39 cellular contexts compared by ENCODE assay signal in the genomic region with DNA sequence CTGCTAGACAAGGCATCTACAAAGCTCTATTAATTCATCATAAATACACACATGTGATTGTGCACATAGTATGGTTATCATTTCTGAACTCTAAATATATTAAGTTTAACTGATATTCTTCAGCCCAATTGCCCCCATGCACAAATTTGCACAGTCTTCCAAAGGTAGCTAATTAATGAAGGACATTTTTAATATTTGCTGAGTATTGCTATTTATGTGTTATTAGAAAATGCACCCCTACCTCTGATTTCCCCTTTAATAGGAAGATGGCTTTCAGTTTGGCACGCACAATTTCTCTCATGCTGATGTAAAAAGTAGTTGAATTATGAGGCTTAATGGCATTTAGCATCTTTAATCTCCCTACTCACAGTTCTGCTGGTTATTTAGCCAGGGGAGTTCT.
"Had no signal": no experiment of that assay in that cellular context is flagged by ENCODE, and none has a peak within 500 bp of the region (broad histone marks: within the 10 kb centered on the region; RNA-seq: fewer than 3 reads in every experiment).

No MANE protein-coding gene starts in this region.

- H3K4me3 Mint-ChIP-seq: activated naive CD4-positive, alpha-beta T cell treated with anti-CD3 and anti-CD28 coated beads for 36 hours; activated naive CD4-positive, alpha-beta T cell treated with anti-CD3 and anti-CD28 coated beads, Interleukin-2, amount 10 ng/mL, durations not matched to agents 7 days and 5 days; activated naive CD4-positive, alpha-beta T cell treated with anti-CD3 and anti-CD28 coated beads, Interleukin-2, amount 50 U/mL, for 24 hours; activated naive CD8-positive, alpha-beta T cell; activated naive CD8-positive, alpha-beta T cell treated with anti-CD3 and anti-CD28 coated beads for 36 hours; activated naive CD8-positive, alpha-beta T cell treated with anti-CD3 and anti-CD28 coated beads, Interleukin-2, amount 10 ng/mL, durations not matched to agents 7 days and 5 days; activated naive CD8-positive, alpha-beta T cell treated with anti-CD3 and anti-CD28 coated beads, Interleukin-2, amount 50 U/mL, for 24 hours; activated T-cell treated with anti-CD3 and anti-CD28 coated beads, Interleukin-2, amount 50 U/mL, for 24 hours; activated T-cell treated with anti-CD3 and anti-CD28 coated beads, Interleukin-2, amount 50 U/mL, for 4 hours; activated T-cell treated with anti-CD3 and anti-CD28 coated beads, Interleukin-2, amount 50 U/mL, for 72 hours; activated T-helper 17 cell treated with anti-CD3 and anti-CD28 coated beads, Interleukin-2, amount 50 U/mL, for 72 hours; brain; central memory CD8-positive, alpha-beta T cell had no signal

- H3K27ac Mint-ChIP-seq: activated naive CD4-positive, alpha-beta T cell treated with anti-CD3 and anti-CD28 coated beads for 36 hours; activated naive CD4-positive, alpha-beta T cell treated with anti-CD3 and anti-CD28 coated beads, Interleukin-2, amount 10 ng/mL, durations not matched to agents 7 days and 5 days; activated naive CD4-positive, alpha-beta T cell treated with anti-CD3 and anti-CD28 coated beads, Interleukin-2, amount 50 U/mL, for 24 hours; activated naive CD4-positive, alpha-beta T cell treated with anti-CD3 and anti-CD28 coated beads, Interleukin-2, amount 50 U/mL, for 72 hours; activated naive CD8-positive, alpha-beta T cell; activated naive CD8-positive, alpha-beta T cell treated with anti-CD3 and anti-CD28 coated beads for 36 hours; activated naive CD8-positive, alpha-beta T cell treated with anti-CD3 and anti-CD28 coated beads, Interleukin-2, amount 10 ng/mL, durations not matched to agents 7 days and 5 days; activated naive CD8-positive, alpha-beta T cell treated with anti-CD3 and anti-CD28 coated beads, Interleukin-2, amount 50 U/mL, for 24 hours; activated T-cell treated with anti-CD3 and anti-CD28 coated beads, Interleukin-2, amount 50 U/mL, for 24 hours; activated T-cell treated with anti-CD3 and anti-CD28 coated beads, Interleukin-2, amount 50 U/mL, for 72 hours; activated T-helper 17 cell treated with anti-CD3 and anti-CD28 coated beads, Interleukin-2, amount 50 U/mL, for 72 hours; activated T-helper 2 cell treated with anti-CD3 and anti-CD28 coated beads, Interferon-gamma antibody, Interleukin-2, Interleukin-4, amounts not matched to agents 10 μg/mL and 5 μg/mL and 100 μg/mL, durations not matched to agents 14 hours and 24 hours and 36 hours; brain had no signal

- ATAC-seq: activated naive CD4-positive, alpha-beta T cell treated with anti-CD3 and anti-CD28 coated beads, Interleukin-2, amount 50 U/mL, for 72 hours; activated naive CD8-positive, alpha-beta T cell treated with anti-CD3 and anti-CD28 coated beads, Interleukin-2, amount 50 U/mL, for 24 hours; activated T-cell treated with anti-CD3 and anti-CD28 coated beads, Interleukin-2, amount 50 U/mL, for 4 hours; activated T-cell treated with anti-CD3 and anti-CD28 coated beads, Interleukin-2, amount 50 U/mL, for 72 hours; activated T-helper 17 cell treated with anti-CD3 and anti-CD28 coated beads, Interleukin-2, amount 50 U/mL, for 72 hours; body of pancreas had no signal

- H3K27me3 Mint-ChIP-seq: activated naive CD4-positive, alpha-beta T cell treated with anti-CD3 and anti-CD28 coated beads, Interleukin-2, amount 10 ng/mL, durations not matched to agents 7 days and 5 days; activated naive CD4-positive, alpha-beta T cell treated with anti-CD3 and anti-CD28 coated beads, Interleukin-2, amount 50 U/mL, for 24 hours; activated naive CD8-positive, alpha-beta T cell; activated naive CD8-positive, alpha-beta T cell treated with anti-CD3 and anti-CD28 coated beads for 36 hours; activated naive CD8-positive, alpha-beta T cell treated with anti-CD3 and anti-CD28 coated beads, Interleukin-2, amount 10 ng/mL, durations not matched to agents 7 days and 5 days; activated naive CD8-positive, alpha-beta T cell treated with anti-CD3 and anti-CD28 coated beads, Interleukin-2, amount 50 U/mL, for 24 hours; activated T-cell treated with anti-CD3 and anti-CD28 coated beads, Interleukin-2, amount 50 U/mL, for 24 hours; activated T-helper 17 cell treated with anti-CD3 and anti-CD28 coated beads, Interleukin-2, amount 50 U/mL, for 72 hours; central memory CD8-positive, alpha-beta T cell had no signal

- H3K27me3 ChIP-seq: adrenal gland, ascending aorta, body of pancreas, brain microvascular endothelial cell, breast epithelium, cardiac muscle cell had no signal

- H3K4me1 ChIP-seq: adrenal gland, ascending aorta, body of pancreas, breast epithelium had no signal

- H3K36me3 Mint-ChIP-seq: activated naive CD4-positive, alpha-beta T cell treated with anti-CD3 and anti-CD28 coated beads, Interleukin-2, amount 10 ng/mL, durations not matched to agents 7 days and 5 days; activated naive CD4-positive, alpha-beta T cell treated with anti-CD3 and anti-CD28 coated beads, Interleukin-2, amount 50 U/mL, for 24 hours; activated naive CD4-positive, alpha-beta T cell treated with anti-CD3 and anti-CD28 coated beads, Interleukin-2, amount 50 U/mL, for 72 hours; activated naive CD8-positive, alpha-beta T cell; activated naive CD8-positive, alpha-beta T cell treated with anti-CD3 and anti-CD28 coated beads for 36 hours; activated naive CD8-positive, alpha-beta T cell treated with anti-CD3 and anti-CD28 coated beads, Interleukin-2, amount 10 ng/mL, durations not matched to agents 7 days and 5 days; brain had no signal

- H3K4me1 Mint-ChIP-seq: activated naive CD4-positive, alpha-beta T cell treated with anti-CD3 and anti-CD28 coated beads, Interleukin-2, amount 10 ng/mL, durations not matched to agents 7 days and 5 days; activated naive CD4-positive, alpha-beta T cell treated with anti-CD3 and anti-CD28 coated beads, Interleukin-2, amount 50 U/mL, for 24 hours; activated naive CD8-positive, alpha-beta T cell treated with anti-CD3 and anti-CD28 coated beads for 36 hours; activated naive CD8-positive, alpha-beta T cell treated with anti-CD3 and anti-CD28 coated beads, Interleukin-2, amount 10 ng/mL, durations not matched to agents 7 days and 5 days; activated naive CD8-positive, alpha-beta T cell treated with anti-CD3 and anti-CD28 coated beads, Interleukin-2, amount 50 U/mL, for 24 hours; activated T-helper 17 cell treated with anti-CD3 and anti-CD28 coated beads, Interleukin-2, amount 50 U/mL, for 72 hours; central memory CD8-positive, alpha-beta T cell had no signal

- H3K27ac ChIP-seq: adrenal gland, ascending aorta, body of pancreas, brain microvascular endothelial cell, breast epithelium, cardiac muscle cell had no signal

- H3K36me3 ChIP-seq: adrenal gland, ascending aorta, brain microvascular endothelial cell, breast epithelium, cardiac muscle cell had no signal

- H3K9me3 ChIP-seq: adrenal gland, ascending aorta, body of pancreas, breast epithelium had no signal

- H3K4me3 ChIP-seq: adrenal gland, ascending aorta, body of pancreas, breast epithelium, cardiac muscle cell had no signal

- DNase-seq: activated effector memory CD4-positive, alpha-beta T cell treated with anti-CD3 and anti-CD28 coated beads, Interleukin-2, amount 50 U/mL, for 16 hours; activated effector memory CD4-positive, alpha-beta T cell treated with Interleukin-2 at 50 U/mL for 16 hours; activated gamma-delta T cell; activated gamma-delta T cell treated with Interleukin-2 at 50 U/mL for 16 hours; activated naive CD4-positive, alpha-beta T cell; activated naive CD4-positive, alpha-beta T cell treated with anti-CD3 and anti-CD28 coated beads for 36 hours; activated naive CD4-positive, alpha-beta T cell treated with anti-CD3 and anti-CD28 coated beads, Interleukin-2, amount 10 ng/mL, durations not matched to agents 7 days and 5 days; activated naive CD4-positive, alpha-beta T cell treated with anti-CD3 and anti-CD28 coated beads, Interleukin-2, amount 50 U/mL, for 16 hours; activated naive CD4-positive, alpha-beta T cell treated with Interleukin-2 at 50 U/mL for 16 hours; activated naive CD8-positive, alpha-beta T cell treated with anti-CD3 and anti-CD28 coated beads for 36 hours; activated naive CD8-positive, alpha-beta T cell treated with anti-CD3 and anti-CD28 coated beads, Interleukin-2, amount 10 ng/mL, durations not matched to agents 7 days and 5 days; activated naive CD8-positive, alpha-beta T cell treated with anti-CD3 and anti-CD28 coated beads, Interleukin-2, amount 50 U/mL, for 24 hours; activated T-cell treated with anti-CD3 and anti-CD28 coated beads, Interleukin-2, amount 50 U/mL, for 1 hour; activated T-cell treated with anti-CD3 and anti-CD28 coated beads, Interleukin-2, amount 50 U/mL, for 24 hours; activated T-cell treated with anti-CD3 and anti-CD28 coated beads, Interleukin-2, amount 50 U/mL, for 4 hours; activated T-cell treated with anti-CD3 and anti-CD28 coated beads, Interleukin-2, amount 50 U/mL, for 48 hours; activated T-cell treated with anti-CD3 and anti-CD28 coated beads, Interleukin-2, amount 50 U/mL, for 72 hours; adrenal gland; amniotic stem cell; amygdala; anterior cingulate cortex; aorta; body of pancreas; brain microvascular endothelial cell; caudate nucleus; central memory CD4-positive, alpha-beta T cell; cerebellar nuclear complex had no signal

- H3K9me3 Mint-ChIP-seq: activated naive CD4-positive, alpha-beta T cell treated with anti-CD3 and anti-CD28 coated beads, Interleukin-2, amount 50 U/mL, for 24 hours; activated T-cell treated with anti-CD3 and anti-CD28 coated beads, Interleukin-2, amount 50 U/mL, for 4 hours; central memory CD8-positive, alpha-beta T cell had no signal

- FAIRE-seq: astrocyte, bronchial epithelial cell had no signal
